ENCODE assay signal across 25 cellular contexts in the genomic region with DNA sequence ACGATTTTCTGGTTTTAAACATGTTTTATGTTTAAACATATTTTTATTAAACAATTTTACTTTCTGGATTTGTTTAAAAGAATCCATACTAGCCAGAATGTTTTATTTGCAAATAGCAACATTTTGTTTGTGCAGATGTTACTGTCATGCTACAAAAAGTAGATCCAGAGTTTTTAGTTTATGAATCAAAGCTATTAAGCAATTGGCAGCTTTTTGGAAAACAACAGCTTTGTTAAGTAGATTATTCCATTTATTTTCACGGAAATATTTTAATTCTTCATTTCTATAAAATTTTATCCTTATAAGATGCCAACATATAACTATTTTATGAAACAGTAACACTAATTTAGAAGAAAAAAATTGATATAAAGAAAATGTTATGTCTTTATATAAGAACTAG.
A peak's percentile ranks its signal among the peaks of the same experiment; 100 is the strongest.
DNase-seq lines count a peak whose midpoint lies in the region; ATAC-seq, FAIRE-seq and TF ChIP-seq lines count a peak whose summit lies in the region.
"Had no signal": no experiment of that assay in that cellular context is flagged by ENCODE, and none has a peak within 500 bp of the region (broad histone marks: within the 10 kb centered on the region; RNA-seq: fewer than 3 reads in every experiment).

No MANE protein-coding gene starts in this region.

- H4K91ac ChIP-seq in IMR-90 (ENCODE audit: insufficient read depth, low read depth, low read length): no peak overlapping the region

- H4K5ac ChIP-seq in IMR-90 (ENCODE audit: low read depth, low read length): no peak overlapping the region

- DNase-seq in IMR-90: no peak
- no peak for DNase-seq in chondrocyte (ENCODE audit: low spot score)
- DNase-seq in kidney: no peak
- DNase-seq in NOMO-1 treated with DMSO at 0.1 percent for 48 hours (lab: John Stamatoyannopoulos, UW; ENCODE audit: unreplicated experiment): no peak
- DNase-seq in NCI-H1105 treated with DMSO at 0.1 percent for 48 hours (lab: John Stamatoyannopoulos, UW): no peak
- DNase-seq in NCI-H510A treated with DMSO at 0.1 percent for 48 hours (lab: John Stamatoyannopoulos, UW): no peak
- no peak for DNase-seq in ecto neural progenitor cell (ENCODE audit: low spot score)
- DNase-seq: CD4-positive, alpha-beta T cell; COR-L47; DMS53; GOT3; Karpas-422; NCI-H1105; NCI-H146; NCI-H2029; NCI-H446 treated with DMSO at 0.1 percent for 48 hours; NCI-H526 treated with DMSO at 0.1 percent for 48 hours; Peyer's patch; SHP77 treated with DMSO at 0.1 percent for 48 hours; T-helper 17 cell had no signal

- no peaks in the 10 kb centered on the region for H3K27me3 ChIP-seq in IMR-90 (ENCODE audit: control insufficient read depth, insufficient read depth, low read length)
- H3K27me3 ChIP-seq: BLaER1, Peyer's patch had no signal

- peak; percentile 95 for FAIRE-seq in kidney (lab: Jason Lieb, UNC)
- FAIRE-seq: GM18507 had no signal

- H3K23ac ChIP-seq in IMR-90 (ENCODE audit: low read depth, low read length): no peak overlapping the region

- H3K18ac ChIP-seq in IMR-90 (ENCODE audit: low read depth, low read length): no peak overlapping the region

- H2BK15ac ChIP-seq in IMR-90 (ENCODE audit: low read depth, low read length): no peak overlapping the region

- H3K4me1 ChIP-seq in IMR-90 (ENCODE audit: control insufficient read depth, insufficient read depth, low read length) (peaks cover 7% of the 10 kb centered on the region), kidney (ENCODE audit: control insufficient read depth in 1 of 2, insufficient read depth in 1 of 2, low read depth in 1 of 2, low read length in 2 of 2) (no peaks in the 10 kb centered on the region)
- H3K4me1 ChIP-seq: HAP-1, Peyer's patch had no signal

- H2AFZ ChIP-seq in IMR-90 (replicated peaks; ENCODE audit: low read length, poor library complexity): no peak overlapping the region

- no peaks in the 10 kb centered on the region for H3K27me3 Mint-ChIP-seq in chondrocyte (ENCODE audit: low read depth)
- H3K27me3 Mint-ChIP-seq: CD4-positive, alpha-beta T cell; IgD-negative memory B cell; T-helper 17 cell had no signal

- H3K27ac ChIP-seq in IMR-90 (ENCODE audit: insufficient read depth, low read length): no peak overlapping the region
- H3K27ac ChIP-seq in kidney (ENCODE audit: low read depth in 2 of 2, low read length in 2 of 2): no peak overlapping the region
- H3K27ac ChIP-seq: BLaER1, Peyer's patch had no signal

- no peak overlapping the region for H3K4me3 Mint-ChIP-seq in chondrocyte (ENCODE audit: unreplicated experiment)
- H3K4me3 Mint-ChIP-seq: CD4-positive, alpha-beta T cell; HFFc6; IgD-negative memory B cell; T-helper 17 cell had no signal

- peak overlapping the region in 1 of 2 experiments; percentile 52; a peak in 2 of 4 replicates for H4K8ac ChIP-seq in IMR-90 (ENCODE audit: low read depth in 2 of 2, low read length in 2 of 2)

- H3K9me3 Mint-ChIP-seq in chondrocyte (ENCODE audit: low read depth): no peaks in the 10 kb centered on the region
- H3K9me3 Mint-ChIP-seq: CD4-positive, alpha-beta T cell; HFFc6 had no signal

- H3K4me1 Mint-ChIP-seq in chondrocyte (ENCODE audit: low read depth): peaks cover 32% of the 10 kb centered on the region
- H3K4me1 Mint-ChIP-seq: IgD-negative memory B cell had no signal

- TF ChIP-seq CTCF in IMR-90 (conservative IDR thresholded peaks at IDR 0.05; ENCODE audit: low read depth, low read length): no peak
- no peak for TF ChIP-seq CTCF in chondrocyte (IDR thresholded peaks at IDR 0.05)
- TF ChIP-seq CTCF in kidney (IDR thresholded peaks at IDR 0.05; ENCODE audit: borderline replicate concordance, extremely low read depth, insufficient read depth): no peak

- no peaks in the 10 kb centered on the region for H3K9me3 ChIP-seq in IMR-90 (ENCODE audit: control insufficient read depth, insufficient read depth, low read length)
- no peaks in the 10 kb centered on the region for H3K9me3 ChIP-seq in kidney (ENCODE audit: control insufficient read depth in 1 of 2, low read length in 2 of 2)
- H3K9me3 ChIP-seq: BLaER1, HAP-1, Peyer's patch had no signal

- no peak overlapping the region for H2AK5ac ChIP-seq in IMR-90 (ENCODE audit: low read depth, low read length)

- H2BK5ac ChIP-seq in IMR-90 (ENCODE audit: low read depth, low read length, poor library complexity, severe bottlenecking): peak overlapping the region; percentile 80

- H3K14ac ChIP-seq in IMR-90 (replicated peaks; ENCODE audit: low read depth, low read length): no peak overlapping the region

- no peak overlapping the region for H3K4ac ChIP-seq in IMR-90 (ENCODE audit: low read depth, low read length)

- no peak for ATAC-seq in IMR-90 (ENCODE audit: low read depth)
- ATAC-seq: T-helper 17 cell had no signal

- POLR2A ChIA-PET in IMR-90 (lab: Charles Lee; ENCODE audit: unreplicated experiment): no interaction called here

- H2AK9ac ChIP-seq in IMR-90 (replicated peaks; ENCODE audit: low read depth, low read length, poor library complexity): no peak overlapping the region

- WGBS in IMR-90 (ENCODE audit: extremely low coverage in 2 of 2, insufficient read length in 1 of 2), 2 experiments: no CpG with 5 or more reads among the region's 2 CpGs

- no peak overlapping the region for H3K56ac ChIP-seq in IMR-90 (ENCODE audit: extremely low read depth, insufficient read depth, low read length)

- intact Hi-C loops in IMR-90 (cut with micrococcal nuclease) (no loop called here), kidney (cut with DNase I) (no loop called here)

- H3K9me1 ChIP-seq in IMR-90 (ENCODE audit: insufficient read depth, low read length): no peaks in the 10 kb centered on the region; the same call in 1 of the 2 replicates

- 0 out of 2 replicates have a peak overlapping the region, but pooled peaks have one; percentile 27 for H2BK120ac ChIP-seq in IMR-90 (ENCODE audit: low read depth, low read length)

- dilution Hi-C loops in IMR-90 (cut with HindIII; ENCODE audit: low sequenced_read_pairs, unreplicated experiment): no loop called here

- peaks cover 16% of the 10 kb centered on the region for H3K36me3 Mint-ChIP-seq in chondrocyte (ENCODE audit: low read depth)

- TF ChIP-seq RAD21 in IMR-90 (IDR thresholded peaks at IDR 0.05; ENCODE audit: low read length): no peak

- no peak for TF ChIP-seq POLR2A in IMR-90 (IDR thresholded peaks at IDR 0.05; ENCODE audit: low read depth, low read length)

- peak overlapping the region; percentile 94 for H3K27ac Mint-ChIP-seq in chondrocyte (ENCODE audit: unreplicated experiment)
- H3K27ac Mint-ChIP-seq: CD4-positive, alpha-beta T cell; IgD-negative memory B cell; T-helper 17 cell had no signal

- H2BK20ac ChIP-seq in IMR-90 (ENCODE audit: low read depth, low read length): no peak overlapping the region

- CTCF ChIA-PET in IMR-90 (lab: Yijun Ruan, JAX): no interaction called here

- H4K20me1 ChIP-seq in IMR-90 (ENCODE audit: insufficient read depth, low read length): no peaks in the 10 kb centered on the region
- H4K20me1 ChIP-seq: BLaER1 had no signal

- H3K9ac ChIP-seq in IMR-90 (ENCODE audit: low read depth, low read length) (no peak overlapping the region), kidney (ENCODE audit: low read length in 2 of 2) (no peak overlapping the region)
- H3K9ac ChIP-seq: BLaER1 had no signal

- peaks cover 6 to 22% of the 10 kb centered on the region in 2 experiments; a peak in 2 of 4 replicates for H3K79me1 ChIP-seq in IMR-90 (ENCODE audit: low read depth in 1 of 2, low read length in 2 of 2)

- no peak overlapping the region for H3K4me3 ChIP-seq in IMR-90 (ENCODE audit: insufficient read depth, low read depth, low read length)
- H3K4me3 ChIP-seq in kidney (ENCODE audit: low read length in 2 of 2): no peak overlapping the region
- H3K4me3 ChIP-seq: BLaER1, HAP-1, Peyer's patch had no signal

- in situ Hi-C loops in IMR-90 (cut with MboI; ENCODE audit: low sequenced_read_pairs): no loop called here

- H3K36me3 ChIP-seq in IMR-90 (ENCODE audit: control insufficient read depth, insufficient read depth, low read length) (peaks cover 14% of the 10 kb centered on the region), kidney (ENCODE audit: control insufficient read depth in 1 of 2, insufficient read depth in 2 of 2, low read length in 2 of 2) (peaks cover 3 to 19% of the 10 kb centered on the region in 2 donors)

- BruUV-seq in IMR-90 (replicated peaks; lab: Mats Ljungman, UMichigan): no TSS peak

- no peak overlapping the region for H3K4me2 ChIP-seq in IMR-90 (ENCODE audit: low read depth, low read length)

TF ChIP-seq in IMR-90, 13 proteins besides CTCF, POLR2A, EP300 and RAD21 (continues in another document):
- no peak for TF ChIP-seq CHD1 (IDR thresholded peaks at IDR 0.05; ENCODE audit: low read depth, low read length)
- TF ChIP-seq CEBPB (IDR thresholded peaks at IDR 0.05; ENCODE audit: low read depth, low read length): no peak
- no peak for TF ChIP-seq SMC3 (IDR thresholded peaks at IDR 0.05; ENCODE audit: low read depth, low read length)
- TF ChIP-seq NFE2L2 (IDR thresholded peaks at IDR 0.05; ENCODE audit: low read depth, low read length): no peak
- TF ChIP-seq, protein P1, sequence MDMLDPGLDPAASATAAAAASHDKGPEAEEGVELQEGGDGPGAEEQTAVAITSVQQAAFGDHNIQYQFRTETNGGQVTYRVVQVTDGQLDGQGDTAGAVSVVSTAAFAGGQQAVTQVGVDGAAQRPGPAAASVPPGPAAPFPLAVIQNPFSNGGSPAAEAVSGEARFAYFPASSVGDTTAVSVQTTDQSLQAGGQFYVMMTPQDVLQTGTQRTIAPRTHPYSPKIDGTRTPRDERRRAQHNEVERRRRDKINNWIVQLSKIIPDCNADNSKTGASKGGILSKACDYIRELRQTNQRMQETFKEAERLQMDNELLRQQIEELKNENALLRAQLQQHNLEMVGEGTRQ (IDR thresholded peaks at IDR 0.05; ENCODE audit: low read depth, low read length): no peak
- TF ChIP-seq MAZ (IDR thresholded peaks at IDR 0.05; ENCODE audit: borderline replicate concordance, low read depth, low read length): no peak
- no peak for TF ChIP-seq RCOR1 (IDR thresholded peaks at IDR 0.05; ENCODE audit: insufficient replicate concordance, low read length)
- no peak for TF ChIP-seq MXI1 (IDR thresholded peaks at IDR 0.05; ENCODE audit: borderline replicate concordance, low read depth, low read length)
- TF ChIP-seq FOS (IDR thresholded peaks at IDR 0.05; ENCODE audit: low read depth, low read length): no peak
- TF ChIP-seq BHLHE40 (IDR thresholded peaks at IDR 0.05; ENCODE audit: low read depth, low read length): no peak
- TF ChIP-seq, protein P2, sequence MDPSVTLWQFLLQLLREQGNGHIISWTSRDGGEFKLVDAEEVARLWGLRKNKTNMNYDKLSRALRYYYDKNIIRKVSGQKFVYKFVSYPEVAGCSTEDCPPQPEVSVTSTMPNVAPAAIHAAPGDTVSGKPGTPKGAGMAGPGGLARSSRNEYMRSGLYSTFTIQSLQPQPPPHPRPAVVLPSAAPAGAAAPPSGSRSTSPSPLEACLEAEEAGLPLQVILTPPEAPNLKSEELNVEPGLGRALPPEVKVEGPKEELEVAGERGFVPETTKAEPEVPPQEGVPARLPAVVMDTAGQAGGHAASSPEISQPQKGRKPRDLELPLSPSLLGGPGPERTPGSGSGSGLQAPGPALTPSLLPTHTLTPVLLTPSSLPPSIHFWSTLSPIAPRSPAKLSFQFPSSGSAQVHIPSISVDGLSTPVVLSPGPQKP (IDR thresholded peaks at IDR 0.05; ENCODE audit: borderline replicate concordance, low read depth, low read length): no peak
- TF ChIP-seq MAFK (IDR thresholded peaks at IDR 0.05; ENCODE audit: low read depth, low read length): no peak
